Comparison of ENCODE assay signal across 1 cellular context in genomic region chr2:97095661-97096060, GRCh38.
TF ChIP-seq lines count a peak whose summit lies in the region.

No MANE protein-coding gene starts in this region.

TF ChIP-seq in H1, 55 proteins besides CTCF, POLR2A, EP300 and RAD21:
- no peak for TF ChIP-seq RNF2 (IDR thresholded peaks at IDR 0.05; ENCODE audit: borderline replicate concordance, low read depth, low read length, missing control alignments, poor library complexity, severe bottlenecking)
- no peak for TF ChIP-seq ATF2 (IDR thresholded peaks at IDR 0.05; ENCODE audit: low read length)
- TF ChIP-seq KDM1A (IDR thresholded peaks at IDR 0.05; ENCODE audit: borderline replicate concordance, low read length), result no peak
- TF ChIP-seq SIN3A (conservative IDR thresholded peaks at IDR 0.05 in 1 of 2, IDR thresholded peaks at IDR 0.05 in 1 of 2; ENCODE audit: low read depth in 1 of 2, low read length in 2 of 2), result no peak
- TF ChIP-seq SUZ12 (IDR thresholded peaks at IDR 0.05; ENCODE audit: low read length), result no peak
- TF ChIP-seq CHD1 (IDR thresholded peaks at IDR 0.05; ENCODE audit: low read depth, low read length), result no peak
- no peak for TF ChIP-seq SP1 (IDR thresholded peaks at IDR 0.05; ENCODE audit: low read depth, low read length)
- no peak for TF ChIP-seq E2F6 (IDR thresholded peaks at IDR 0.05)
- no peak for TF ChIP-seq CTBP2 (IDR thresholded peaks at IDR 0.05; ENCODE audit: borderline replicate concordance, insufficient read depth, insufficient read length, low read length)
- no peak for TF ChIP-seq EGR1 (IDR thresholded peaks at IDR 0.05; ENCODE audit: borderline replicate concordance, low read depth, low read length)
- TF ChIP-seq NRF1 (IDR thresholded peaks at IDR 0.05; ENCODE audit: low read depth, low read length), result no peak
- no peak for TF ChIP-seq TEAD4 (IDR thresholded peaks at IDR 0.05; ENCODE audit: low read depth, low read length)
- no peak for TF ChIP-seq MAFK (IDR thresholded peaks at IDR 0.05; ENCODE audit: low read depth, low read length)
- TF ChIP-seq GABPA (IDR thresholded peaks at IDR 0.05; ENCODE audit: borderline replicate concordance, insufficient read depth, low read length), result no peak
- no peak for TF ChIP-seq TCF12 (IDR thresholded peaks at IDR 0.05; ENCODE audit: low read depth, low read length)
- TF ChIP-seq ASH2L (IDR thresholded peaks at IDR 0.05; ENCODE audit: low read length), result no peak
TF ChIP-seq in H1: peak in this region for 0.
